In the genomic region with DNA sequence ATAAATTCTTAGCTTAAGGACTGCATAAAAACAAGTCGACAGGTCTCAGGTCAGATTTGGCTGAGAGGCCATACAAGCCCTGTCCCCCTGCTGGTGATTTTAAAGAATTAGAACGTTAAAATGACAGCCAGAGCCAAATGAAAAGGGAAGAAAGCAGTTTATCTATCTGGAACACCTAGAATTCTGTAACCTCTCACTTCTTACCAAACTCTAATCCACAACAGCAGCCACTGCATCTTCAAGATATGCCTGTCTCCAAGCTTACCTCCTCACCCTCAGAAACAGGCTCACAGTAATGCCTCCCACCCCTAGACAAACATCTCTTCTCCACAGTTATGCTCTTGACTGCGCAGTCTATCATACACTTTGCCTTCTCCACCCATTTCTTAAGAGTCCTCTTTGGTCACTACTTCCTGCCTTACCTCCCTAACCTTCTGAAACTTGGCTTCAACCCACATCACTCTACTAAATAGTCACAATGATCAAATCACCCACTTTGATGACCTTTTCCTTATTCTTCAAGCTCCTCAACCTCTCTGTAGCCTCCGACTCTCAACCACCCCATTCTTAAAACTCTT, we compare ENCODE assay signal across 7 cellular contexts. TPM values are rescaled to one million over a fixed set of nuclear protein-coding genes. Genes with fewer than 3 reads are reported as not detected.
A peak's percentile ranks its signal among the peaks of the same experiment; 100 is the strongest.
DNase-seq lines count a peak whose midpoint lies in the region; ATAC-seq and TF ChIP-seq lines count a peak whose summit lies in the region.

No MANE protein-coding gene starts in this region.

- peak; percentile 42 for TF ChIP-seq CTCF in GM10266 (IDR thresholded peaks at IDR 0.05; ENCODE audit: control insufficient read depth, insufficient read depth, low read depth, missing control alignments)

- H3K27me3 Mint-ChIP-seq in activated CD8-positive, alpha-beta T cell treated with anti-CD3 and anti-CD28 coated beads, Interleukin-2, amount 10 ng/mL, durations not matched to agents 7 days and 5 days (ENCODE audit: low read depth) = no peaks in the 10 kb centered on the region

- no peaks in the 10 kb centered on the region for H3K9me3 Mint-ChIP-seq in activated CD8-positive, alpha-beta T cell treated with anti-CD3 and anti-CD28 coated beads, Interleukin-2, amount 10 ng/mL, durations not matched to agents 7 days and 5 days (ENCODE audit: insufficient read depth)

- DNase-seq in GM10266 (ENCODE audit: extremely low spot score) (peak; percentile 38), LoVo (ENCODE audit: low spot score) (peak; percentile 53), iris pigment epithelial cell (ENCODE audit: low read depth) (peak; percentile 48), amygdala (lab: John Stamatoyannopoulos, UW) (no peak)
- no peak for DNase-seq in activated CD8-positive, alpha-beta T cell treated with anti-CD3 and anti-CD28 coated beads, Interleukin-2, amount 10 ng/mL, durations not matched to agents 7 days and 5 days
- DNase-seq in activated CD4-positive, alpha-beta T cell treated with anti-CD3 and anti-CD28 coated beads for 1 hour = no peak
- no peak for DNase-seq in stimulated activated CD4-positive, alpha-beta T cell treated with anti-CD3 and anti-CD28 coated beads, Interleukin-4, amount 100 ng/mL, for 24 hours

- CTCF ChIA-PET in activated CD8-positive, alpha-beta T cell treated with anti-CD3 and anti-CD28 coated beads, Interleukin-2, amount 10 ng/mL, durations not matched to agents 7 days and 5 days (lab: Charles Lee) = interaction anchor here (0.6 to 3.9 kb wide), 15 partner anchors 9 to 157 kb away, joined by 3 to 22 read pairs (median 8); a partner anchor contains a TSS

- H3K4me3 Mint-ChIP-seq in activated CD8-positive, alpha-beta T cell treated with anti-CD3 and anti-CD28 coated beads, Interleukin-2, amount 10 ng/mL, durations not matched to agents 7 days and 5 days = no peak overlapping the region

- POLR2A ChIA-PET in activated CD8-positive, alpha-beta T cell treated with anti-CD3 and anti-CD28 coated beads, Interleukin-2, amount 10 ng/mL, durations not matched to agents 7 days and 5 days (lab: Charles Lee) = interaction anchor here (2.2 kb wide), 1 partner anchor 14 kb away, joined by 11 read pairs; a partner anchor contains a TSS

- H3K4me1 Mint-ChIP-seq in activated CD8-positive, alpha-beta T cell treated with anti-CD3 and anti-CD28 coated beads, Interleukin-2, amount 10 ng/mL, durations not matched to agents 7 days and 5 days (ENCODE audit: low read depth) = peaks cover 27% of the 10 kb centered on the region

- H3K36me3 Mint-ChIP-seq in activated CD8-positive, alpha-beta T cell treated with anti-CD3 and anti-CD28 coated beads, Interleukin-2, amount 10 ng/mL, durations not matched to agents 7 days and 5 days (ENCODE audit: low read depth) = peaks cover 22% of the 10 kb centered on the region

- ATAC-seq in activated CD8-positive, alpha-beta T cell treated with anti-CD3 and anti-CD28 coated beads, Interleukin-2, amount 10 ng/mL, durations not matched to agents 7 days and 5 days = no peak

- peak overlapping the region; percentile 37 for H3K27ac Mint-ChIP-seq in activated CD8-positive, alpha-beta T cell treated with anti-CD3 and anti-CD28 coated beads, Interleukin-2, amount 10 ng/mL, durations not matched to agents 7 days and 5 days

RNA-seq across cellular contexts. Expression of a gene that starts 14.2 kb away (rescaled TPM):
- 10 to 100 TPM; 78.9 to 81.9 TPM for total RNA-seq in activated CD8-positive, alpha-beta T cell treated with anti-CD3 and anti-CD28 coated beads, Interleukin-2, amount 10 ng/mL, durations not matched to agents 7 days and 5 days

Comparison
In these comparisons a context has a peak if more than half of its experiments do, and no peak if none do; other contexts are left out.
1. DNase-seq: peak in GM10266 (single experiment), LoVo (single experiment) and iris pigment epithelial cell (single experiment); none in activated CD8-positive, alpha-beta T cell treated with anti-CD3 and anti-CD28 coated beads, Interleukin-2, amount 10 ng/mL, durations not matched to agents 7 days and 5 days (single experiment), activated CD4-positive, alpha-beta T cell treated with anti-CD3 and anti-CD28 coated beads for 1 hour (single experiment), amygdala (0 of 56) and stimulated activated CD4-positive, alpha-beta T cell treated with anti-CD3 and anti-CD28 coated beads, Interleukin-4, amount 100 ng/mL, for 24 hours (single experiment).